ENCODE assay signal across 8 cellular contexts in genomic region chr19:1874554-1875185, GRCh38. TPM values are rescaled to one million over a fixed set of nuclear protein-coding genes. Genes with fewer than 3 reads are reported as not detected.
DNase-seq lines count a peak whose midpoint lies in the region; ATAC-seq and FAIRE-seq lines count a peak whose summit lies in the region.

No MANE protein-coding gene starts in this region.

- peak overlapping the region; percentile 71 for H3K4me3 ChIP-seq in mesodermal cell (ENCODE audit: extremely low read depth, insufficient read depth, low read length, poor library complexity, severe bottlenecking)

- H3K4me1 ChIP-seq in mesodermal cell (ENCODE audit: control insufficient read depth, insufficient read depth, low read length, poor library complexity, severe bottlenecking) = peaks cover 12% of the 10 kb centered on the region

- peak; percentile 38 for DNase-seq in EH (ENCODE audit: low read depth)
- DNase-seq in NCI-H2081 treated with DMSO at 0.1 percent for 48 hours (lab: John Stamatoyannopoulos, UW) = peak; percentile 6
- peak; percentile 64 for DNase-seq in central memory CD4-positive, alpha-beta T cell
- no peak for DNase-seq in activated CD4-positive, CD25-positive, alpha-beta regulatory T cell treated with anti-CD3 and anti-CD28 coated beads, Interleukin-2, amount 50 U/mL, for 72 hours
- no peak for DNase-seq in RCC 7860 (ENCODE audit: low spot score)

- H3K9me3 ChIP-seq in mesodermal cell (ENCODE audit: control insufficient read depth, low read length) = no peaks in the 10 kb centered on the region

- WGBS in mesodermal cell (ENCODE audit: insufficient coverage in 2 of 2), 2 experiments = 46 to 50% methylated on average over 6 to 9 of the region's 16 CpGs

- peaks cover 30% of the 10 kb centered on the region for H3K36me3 ChIP-seq in mesodermal cell (ENCODE audit: control insufficient read depth, insufficient read depth, low read length)

- FAIRE-seq in RCC 7860 (lab: Jason Lieb, UNC) = no peak

- ATAC-seq in HG02763 (IDR thresholded peaks at IDR 0.05; ENCODE audit: unreplicated experiment) (no peak), GM18498 (IDR thresholded peaks at IDR 0.05; ENCODE audit: unreplicated experiment) (no peak)

- no peak overlapping the region for H3K27ac ChIP-seq in mesodermal cell (ENCODE audit: low read depth, low read length, severe bottlenecking)

RNA-seq across cellular contexts. Expression of gene ABHD17A, which starts 10.6 kb away (rescaled TPM):
- 82.9 TPM for polyA plus RNA-seq in mesodermal cell (2013, experiment 1 of 2)
- polyA plus RNA-seq in mesodermal cell (2013, experiment 2 of 2) = 63.1 TPM

RNA-seq across cellular contexts. Expression of gene KLF16, which starts 11.3 kb away (rescaled TPM):
- 24.9 TPM for polyA plus RNA-seq in mesodermal cell (2013, experiment 1 of 2)
- polyA plus RNA-seq in mesodermal cell (2013, experiment 2 of 2) = 18.9 TPM

RNA-seq across cellular contexts. Expression of gene REXO1, which starts 26.4 kb away (rescaled TPM):
- polyA plus RNA-seq in mesodermal cell (2013, experiment 1 of 2) = 23.2 TPM
- 21.6 TPM for polyA plus RNA-seq in mesodermal cell (2013, experiment 2 of 2)

RNA-seq across cellular contexts. Expression of gene ADAT3, which starts 30.5 kb away (rescaled TPM):
- polyA plus RNA-seq in mesodermal cell (2013, experiment 1 of 2) = 2.6 TPM
- polyA plus RNA-seq in mesodermal cell (2013, experiment 2 of 2) = 2.7 TPM

RNA-seq across cellular contexts. Expression of gene SCAMP4, which starts 30.5 kb away (rescaled TPM):
- 46.9 TPM for polyA plus RNA-seq in mesodermal cell (2013, experiment 1 of 2)
- polyA plus RNA-seq in mesodermal cell (2013, experiment 2 of 2) = 42.3 TPM

Comparison
In these comparisons a context has a peak if more than half of its experiments do, and no peak if none do; other contexts are left out.
1. DNase-seq: peak in EH (single experiment), NCI-H2081 treated with DMSO at 0.1 percent for 48 hours (single experiment) and central memory CD4-positive, alpha-beta T cell (single experiment); none in activated CD4-positive, CD25-positive, alpha-beta regulatory T cell treated with anti-CD3 and anti-CD28 coated beads, Interleukin-2, amount 50 U/mL, for 72 hours (single experiment) and RCC 7860 (single experiment).